Comparison of ENCODE assay signal across 23 cellular contexts in the genomic region with DNA sequence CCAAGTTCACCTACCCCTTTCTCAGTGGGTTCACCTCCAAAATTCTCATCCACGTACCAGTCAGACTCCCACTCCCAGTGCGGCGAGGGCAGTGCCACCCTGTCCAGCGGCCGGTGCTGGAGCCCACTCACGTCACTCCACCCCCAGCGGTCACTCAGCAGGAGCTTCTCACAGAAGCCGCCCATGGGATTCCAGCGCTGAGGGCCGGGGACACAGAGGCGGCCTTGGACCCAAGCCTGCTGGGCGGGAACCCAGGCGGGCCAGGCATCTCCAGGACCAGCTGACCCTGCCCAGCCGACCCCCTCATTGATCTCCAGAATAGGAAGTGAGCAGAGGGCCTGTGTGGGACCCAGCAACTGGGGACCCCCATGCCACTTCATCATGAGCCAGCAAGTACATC. TPM values are rescaled to one million over a fixed set of nuclear protein-coding genes. Genes with fewer than 3 reads are reported as not detected.
"Had no signal": no experiment of that assay in that cellular context is flagged by ENCODE, and none has a peak within 500 bp of the region (broad histone marks: within the 10 kb centered on the region; RNA-seq: fewer than 3 reads in every experiment).

No MANE protein-coding gene starts in this region.

- H3K36me3 Mint-ChIP-seq: natural killer cell treated with Interleukin-12 subunit alpha and Interleukin-12 subunit beta and Interleukin-15 and Interleukin-18, amount 100 ng/mL, for 72 hours had no signal

- ATAC-seq: natural killer cell treated with Interleukin-12 subunit alpha and Interleukin-12 subunit beta and Interleukin-15 and Interleukin-18, amount 100 ng/mL, for 72 hours; stimulated activated memory B cell treated with anti-CD40 and anti-IgM and Interleukin-4, amounts not matched to agents 10 μg/mL and 1 μg/mL and 100 μg/mL, for 72 hours had no signal

- H3K9ac ChIP-seq: neural progenitor cell had no signal

- H3K27ac ChIP-seq: colonic mucosa, neural progenitor cell, right lobe of liver, tibial artery had no signal

- H3K27ac Mint-ChIP-seq: endodermal cell; memory B cell; mesothelial cell of epicardium; natural killer cell treated with Interleukin-12 subunit alpha and Interleukin-12 subunit beta and Interleukin-15 and Interleukin-18, amount 100 ng/mL, for 72 hours; progenitor cell of endocrine pancreas; stimulated activated memory B cell treated with anti-CD40 and anti-IgM and Interleukin-4, amounts not matched to agents 10 μg/mL and 1 μg/mL and 100 μg/mL, for 72 hours; stimulated activated naive CD8-positive, alpha-beta T cell treated with anti-CD3 and anti-CD28 coated beads, Interleukin-15, Interleukin-2, amounts not matched to agents 100 ng/mL and 50 ng/mL, for 24 hours had no signal

- DNase-seq: colonic mucosa; effector CD4-positive, alpha-beta T cell; endodermal cell; heart left ventricle; hypothalamus; kidney glomerular epithelial cell; nucleus accumbens; right lobe of liver; spleen; stimulated activated CD4-positive, alpha-beta T cell treated with anti-CD3 and anti-CD28 coated beads, Interleukin-15, amount 100 ng/mL, for 24 hours; stimulated activated CD4-positive, alpha-beta T cell treated with anti-CD3 and anti-CD28 coated beads, Interleukin-1b, Interleukin-23, amount 100 ng/mL, for 48 hours; stimulated activated CD4-positive, alpha-beta T cell treated with anti-CD3 and anti-CD28 coated beads, Interleukin-4, amount 100 ng/mL, for 24 hours had no signal

- H3K4me1 ChIP-seq: colonic mucosa, right lobe of liver, tibial artery had no signal

- H3K4me3 Mint-ChIP-seq: endodermal cell; memory B cell; mesothelial cell of epicardium; natural killer cell treated with Interleukin-12 subunit alpha and Interleukin-12 subunit beta and Interleukin-15 and Interleukin-18, amount 100 ng/mL, for 72 hours; neural progenitor cell; stimulated activated memory B cell treated with anti-CD40 and anti-IgM and Interleukin-4, amounts not matched to agents 10 μg/mL and 1 μg/mL and 100 μg/mL, for 72 hours; stimulated activated naive CD8-positive, alpha-beta T cell treated with anti-CD3 and anti-CD28 coated beads, Interleukin-15, Interleukin-2, amounts not matched to agents 100 ng/mL and 50 ng/mL, for 24 hours had no signal

- H3K4me2 ChIP-seq: neural progenitor cell had no signal

- H3K27me3 Mint-ChIP-seq: memory B cell; natural killer cell treated with Interleukin-12 subunit alpha and Interleukin-12 subunit beta and Interleukin-15 and Interleukin-18, amount 100 ng/mL, for 72 hours; progenitor cell of endocrine pancreas; stimulated activated memory B cell treated with anti-CD40 and anti-IgM and Interleukin-4, amounts not matched to agents 10 μg/mL and 1 μg/mL and 100 μg/mL, for 72 hours; stimulated activated naive CD8-positive, alpha-beta T cell treated with anti-CD3 and anti-CD28 coated beads, Interleukin-15, Interleukin-2, amounts not matched to agents 100 ng/mL and 50 ng/mL, for 24 hours had no signal

- H3K4me3 ChIP-seq: colonic mucosa, heart left ventricle, neural progenitor cell, pancreas, right lobe of liver, tibial artery had no signal

- H3K27me3 ChIP-seq: colonic mucosa, heart left ventricle, neural progenitor cell, pancreas, right lobe of liver, spleen, tibial artery had no signal

- H3K9me3 ChIP-seq: colonic mucosa, heart left ventricle, pancreas, right lobe of liver, spleen, tibial artery had no signal

- H3K9me3 Mint-ChIP-seq: endodermal cell; memory B cell; mesothelial cell of epicardium; natural killer cell treated with Interleukin-12 subunit alpha and Interleukin-12 subunit beta and Interleukin-15 and Interleukin-18, amount 100 ng/mL, for 72 hours; neural progenitor cell; stimulated activated memory B cell treated with anti-CD40 and anti-IgM and Interleukin-4, amounts not matched to agents 10 μg/mL and 1 μg/mL and 100 μg/mL, for 72 hours; stimulated activated naive CD8-positive, alpha-beta T cell treated with anti-CD3 and anti-CD28 coated beads, Interleukin-15, Interleukin-2, amounts not matched to agents 100 ng/mL and 50 ng/mL, for 24 hours had no signal

- H3K4me1 Mint-ChIP-seq: endodermal cell, mesothelial cell of epicardium had no signal

- H3K36me3 ChIP-seq: colonic mucosa, neural progenitor cell, pancreas had no signal

RNA-seq across cellular contexts. Expression of a gene that starts 33.6 kb away (rescaled TPM):
- total RNA-seq: mesothelial cell of epicardium, skeletal muscle tissue had no signal
- polyA plus RNA-seq: fibroblast of lung had no signal
